28 cellular contexts compared by ENCODE assay signal in genomic region chr9:133441571-133441970, GRCh38.
"Had no signal": no experiment of that assay in that cellular context is flagged by ENCODE, and none has a peak within 500 bp of the region (broad histone marks: within the 10 kb centered on the region; RNA-seq: fewer than 3 reads in every experiment).

No MANE protein-coding gene starts in this region.

- DNase-seq: activated CD4-positive, alpha-beta T cell treated with anti-CD3 and anti-CD28 coated beads, Interleukin-2, amount 50 U/mL, for 1 hour; activated CD8-positive, alpha-beta T cell treated with anti-CD3 and anti-CD28 coated beads for 36 hours; activated gamma-delta T cell treated with Interleukin-2 at 50 U/mL for 16 hours; activated naive CD8-positive, alpha-beta T cell treated with anti-CD3 and anti-CD28 coated beads, Interleukin-2, amount 50 U/mL, for 24 hours; activated T-cell treated with anti-CD3 and anti-CD28 coated beads, Interleukin-2, amount 50 U/mL, for 4 hours; amygdala; dermis blood vessel endothelial cell; effector CD4-positive, alpha-beta T cell; esophagus squamous epithelium; foreskin melanocyte; left lung; lower lobe of right lung; mesendoderm; ovary; psoas muscle; stimulated activated CD4-positive, alpha-beta T cell treated with anti-CD3 and anti-CD28 coated beads, Interleukin-15, amount 100 ng/mL, for 24 hours; stimulated activated CD4-positive, alpha-beta T cell treated with anti-CD3 and anti-CD28 coated beads, Interleukin-2, amount 100 ng/mL, for 24 hours; stimulated activated naive CD8-positive, alpha-beta T cell treated with anti-CD3 and anti-CD28 coated beads, Interleukin-15, Interleukin-2, amounts not matched to agents 100 U/mL and 50 U/mL, for 24 hours; T-helper 2 cell; upper lobe of left lung had no signal

- H3K36me3 Mint-ChIP-seq: activated naive CD4-positive, alpha-beta T cell treated with anti-CD3 and anti-CD28 coated beads, Interleukin-2, amount 50 U/mL, for 24 hours; natural killer cell treated with Interleukin-12 subunit alpha and Interleukin-12 subunit beta and Interleukin-15 and Interleukin-18, amount 100 ng/mL, for 72 hours had no signal

- H3K27me3 ChIP-seq: left lung, neutrophil, ovary, upper lobe of left lung had no signal

- H3K4me1 ChIP-seq: esophagus squamous epithelium, left lung, lower lobe of right lung, psoas muscle, upper lobe of left lung had no signal

- H3K9me3 ChIP-seq: esophagus squamous epithelium, left lung, lower lobe of right lung, neutrophil, ovary, psoas muscle, thoracic aorta, upper lobe of left lung had no signal

- H3K27ac ChIP-seq: epithelial cell of prostate, esophagus squamous epithelium, left lung, lower lobe of right lung, neutrophil, ovary, psoas muscle, thoracic aorta, upper lobe of left lung had no signal

- H3K4me3 Mint-ChIP-seq: activated CD8-positive, alpha-beta T cell treated with anti-CD3 and anti-CD28 coated beads for 36 hours; activated naive CD4-positive, alpha-beta T cell treated with anti-CD3 and anti-CD28 coated beads, Interleukin-2, amount 50 U/mL, for 24 hours; activated naive CD8-positive, alpha-beta T cell treated with anti-CD3 and anti-CD28 coated beads, Interleukin-2, amount 50 U/mL, for 24 hours; activated T-cell treated with anti-CD3 and anti-CD28 coated beads, Interleukin-2, amount 50 U/mL, for 4 hours; activated T-helper 17 cell treated with anti-CD3 and anti-CD28 coated beads, Interleukin-2, amount 50 U/mL, for 72 hours; central memory CD8-positive, alpha-beta T cell; natural killer cell treated with Interleukin-12 subunit alpha and Interleukin-12 subunit beta and Interleukin-15 and Interleukin-18, amount 100 ng/mL, for 72 hours had no signal

- H3K4me3 ChIP-seq: esophagus squamous epithelium, left lung, lower lobe of right lung, ovary, psoas muscle, smooth muscle cell, thoracic aorta, upper lobe of left lung had no signal

- H3K4me2 ChIP-seq: smooth muscle cell had no signal

- H3K9me3 Mint-ChIP-seq: activated CD8-positive, alpha-beta T cell treated with anti-CD3 and anti-CD28 coated beads for 36 hours; activated naive CD4-positive, alpha-beta T cell treated with anti-CD3 and anti-CD28 coated beads, Interleukin-2, amount 50 U/mL, for 24 hours; activated naive CD8-positive, alpha-beta T cell treated with anti-CD3 and anti-CD28 coated beads, Interleukin-2, amount 50 U/mL, for 24 hours; activated T-cell treated with anti-CD3 and anti-CD28 coated beads, Interleukin-2, amount 50 U/mL, for 4 hours; activated T-helper 17 cell treated with anti-CD3 and anti-CD28 coated beads, Interleukin-2, amount 50 U/mL, for 72 hours; central memory CD8-positive, alpha-beta T cell; natural killer cell treated with Interleukin-12 subunit alpha and Interleukin-12 subunit beta and Interleukin-15 and Interleukin-18, amount 100 ng/mL, for 72 hours had no signal

- H3K36me3 ChIP-seq: esophagus squamous epithelium, left lung, lower lobe of right lung, neutrophil, ovary, thoracic aorta, upper lobe of left lung had no signal

- H3K27ac Mint-ChIP-seq: activated CD8-positive, alpha-beta T cell treated with anti-CD3 and anti-CD28 coated beads for 36 hours; activated naive CD4-positive, alpha-beta T cell treated with anti-CD3 and anti-CD28 coated beads, Interleukin-2, amount 50 U/mL, for 24 hours; activated naive CD8-positive, alpha-beta T cell treated with anti-CD3 and anti-CD28 coated beads, Interleukin-2, amount 50 U/mL, for 24 hours; activated T-helper 17 cell treated with anti-CD3 and anti-CD28 coated beads, Interleukin-2, amount 50 U/mL, for 72 hours; natural killer cell treated with Interleukin-12 subunit alpha and Interleukin-12 subunit beta and Interleukin-15 and Interleukin-18, amount 100 ng/mL, for 72 hours had no signal

- H3K4me1 Mint-ChIP-seq: activated naive CD4-positive, alpha-beta T cell treated with anti-CD3 and anti-CD28 coated beads, Interleukin-2, amount 50 U/mL, for 24 hours; activated T-helper 17 cell treated with anti-CD3 and anti-CD28 coated beads, Interleukin-2, amount 50 U/mL, for 72 hours; central memory CD8-positive, alpha-beta T cell had no signal

- ATAC-seq: activated naive CD8-positive, alpha-beta T cell treated with anti-CD3 and anti-CD28 coated beads, Interleukin-2, amount 50 U/mL, for 24 hours; activated T-cell treated with anti-CD3 and anti-CD28 coated beads, Interleukin-2, amount 50 U/mL, for 4 hours; left lung; lower lobe of right lung; natural killer cell treated with Interleukin-12 subunit alpha and Interleukin-12 subunit beta and Interleukin-15 and Interleukin-18, amount 100 ng/mL, for 72 hours; psoas muscle; stimulated activated naive CD8-positive, alpha-beta T cell treated with anti-CD3 and anti-CD28 coated beads, Interleukin-15, Interleukin-2, amounts not matched to agents 100 U/mL and 50 U/mL, for 24 hours had no signal

- H3K27me3 Mint-ChIP-seq: activated CD8-positive, alpha-beta T cell treated with anti-CD3 and anti-CD28 coated beads for 36 hours; activated naive CD8-positive, alpha-beta T cell treated with anti-CD3 and anti-CD28 coated beads, Interleukin-2, amount 50 U/mL, for 24 hours; central memory CD8-positive, alpha-beta T cell had no signal
